In the genomic region with DNA sequence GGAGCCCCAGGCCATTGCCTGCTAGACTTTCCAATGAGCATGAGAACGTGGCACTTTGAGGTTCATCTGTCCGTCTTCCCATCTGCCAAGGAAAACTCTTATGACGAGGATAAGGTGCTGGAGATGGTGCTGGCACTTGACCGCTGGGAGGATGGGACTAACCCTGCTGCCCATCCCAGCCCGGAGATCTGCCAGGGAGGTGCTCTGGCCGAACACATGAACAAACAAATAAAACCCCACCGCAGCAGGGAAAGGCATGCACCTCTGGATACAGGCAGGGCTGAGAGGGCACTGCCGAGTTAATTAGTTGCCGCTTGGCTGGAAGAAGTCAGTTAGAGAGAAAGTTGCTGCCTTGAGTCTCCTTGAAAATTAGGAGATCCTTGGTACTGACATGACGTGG, we compare ENCODE assay signal across 16 cellular contexts.
DNase-seq lines count a peak whose midpoint lies in the region; TF ChIP-seq lines count a peak whose summit lies in the region.
"Had no signal": no experiment of that assay in that cellular context is flagged by ENCODE, and none has a peak within 500 bp of the region (broad histone marks: within the 10 kb centered on the region; RNA-seq: fewer than 3 reads in every experiment).

No MANE protein-coding gene starts in this region.

- no peak for TF ChIP-seq CTCF in epithelial cell of proximal tubule (conservative IDR thresholded peaks at IDR 0.05; ENCODE audit: low read depth, low read length)

- peak; percentile 19 for DNase-seq in activated effector memory CD4-positive, alpha-beta T cell treated with anti-CD3 and anti-CD28 coated beads, Interleukin-2, amount 50 U/mL, for 16 hours
- no peak for DNase-seq in activated effector memory CD4-positive, alpha-beta T cell treated with Interleukin-2 at 50 U/mL for 16 hours
- DNase-seq in MG63 = peak; percentile 36
- peak; percentile 40 for DNase-seq in epithelial cell of proximal tubule (ENCODE audit: low read depth)
- DNase-seq in renal cortical epithelial cell (ENCODE audit: low read depth) = peak; percentile 54
- no peak for DNase-seq in RPMI8226
- DNase-seq in activated CD4-positive, alpha-beta T cell treated with anti-CD3 and anti-CD28 coated beads for 48 hours = no peak
- no peak for DNase-seq in DMS 273 (lab: John Stamatoyannopoulos, UW; ENCODE audit: unreplicated experiment)
- DNase-seq: AML-193; Caco-2; CD8-positive, alpha-beta memory T cell; DMS 273 treated with DMSO at 0.1 percent for 48 hours; H7; IMR-90 had no signal

- no peak overlapping the region for H3K4me3 ChIP-seq in MG63
- peak overlapping the region; percentile 31 for H3K4me3 ChIP-seq in epithelial cell of proximal tubule (ENCODE audit: low read depth, low read length)
- H3K4me3 ChIP-seq: BLaER1, GM23248 had no signal

- no peaks in the 10 kb centered on the region for H3K27me3 ChIP-seq in MG63
- H3K27me3 ChIP-seq: BLaER1 had no signal

- no peaks in the 10 kb centered on the region for H3K36me3 ChIP-seq in MG63
- H3K36me3 ChIP-seq: BLaER1 had no signal

- no peaks in the 10 kb centered on the region for H3K9me3 ChIP-seq in MG63
- H3K9me3 ChIP-seq: BLaER1, Caco-2 had no signal

Comparison
In these comparisons a context has a peak if more than half of its experiments do, and no peak if none do; other contexts are left out.
1. DNase-seq: peak in activated effector memory CD4-positive, alpha-beta T cell treated with anti-CD3 and anti-CD28 coated beads, Interleukin-2, amount 50 U/mL, for 16 hours (single experiment), MG63 (single experiment), epithelial cell of proximal tubule (single experiment) and renal cortical epithelial cell (single experiment); none in activated effector memory CD4-positive, alpha-beta T cell treated with Interleukin-2 at 50 U/mL for 16 hours (single experiment), RPMI8226 (single experiment), activated CD4-positive, alpha-beta T cell treated with anti-CD3 and anti-CD28 coated beads for 48 hours (single experiment) and DMS 273 (single experiment).